1 cellular context compared by ENCODE assay signal in genomic region chr13:30736461-30736860, GRCh38.
TF ChIP-seq lines count a peak whose summit lies in the region.

No MANE protein-coding gene starts in this region.

TF ChIP-seq in IMR-90, 13 proteins besides CTCF, POLR2A, EP300 and RAD21 (continued from another document):
- TF ChIP-seq, protein P1, sequence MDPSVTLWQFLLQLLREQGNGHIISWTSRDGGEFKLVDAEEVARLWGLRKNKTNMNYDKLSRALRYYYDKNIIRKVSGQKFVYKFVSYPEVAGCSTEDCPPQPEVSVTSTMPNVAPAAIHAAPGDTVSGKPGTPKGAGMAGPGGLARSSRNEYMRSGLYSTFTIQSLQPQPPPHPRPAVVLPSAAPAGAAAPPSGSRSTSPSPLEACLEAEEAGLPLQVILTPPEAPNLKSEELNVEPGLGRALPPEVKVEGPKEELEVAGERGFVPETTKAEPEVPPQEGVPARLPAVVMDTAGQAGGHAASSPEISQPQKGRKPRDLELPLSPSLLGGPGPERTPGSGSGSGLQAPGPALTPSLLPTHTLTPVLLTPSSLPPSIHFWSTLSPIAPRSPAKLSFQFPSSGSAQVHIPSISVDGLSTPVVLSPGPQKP (IDR thresholded peaks at IDR 0.05; ENCODE audit: borderline replicate concordance, low read depth, low read length) = no peak
- TF ChIP-seq CHD1 (IDR thresholded peaks at IDR 0.05; ENCODE audit: low read depth, low read length) = no peak
- TF ChIP-seq MXI1 (IDR thresholded peaks at IDR 0.05; ENCODE audit: borderline replicate concordance, low read depth, low read length) = no peak
- TF ChIP-seq, protein P2, sequence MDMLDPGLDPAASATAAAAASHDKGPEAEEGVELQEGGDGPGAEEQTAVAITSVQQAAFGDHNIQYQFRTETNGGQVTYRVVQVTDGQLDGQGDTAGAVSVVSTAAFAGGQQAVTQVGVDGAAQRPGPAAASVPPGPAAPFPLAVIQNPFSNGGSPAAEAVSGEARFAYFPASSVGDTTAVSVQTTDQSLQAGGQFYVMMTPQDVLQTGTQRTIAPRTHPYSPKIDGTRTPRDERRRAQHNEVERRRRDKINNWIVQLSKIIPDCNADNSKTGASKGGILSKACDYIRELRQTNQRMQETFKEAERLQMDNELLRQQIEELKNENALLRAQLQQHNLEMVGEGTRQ (IDR thresholded peaks at IDR 0.05; ENCODE audit: low read depth, low read length) = no peak
- no peak for TF ChIP-seq MAFK (IDR thresholded peaks at IDR 0.05; ENCODE audit: low read depth, low read length)
- TF ChIP-seq SMC3 (IDR thresholded peaks at IDR 0.05; ENCODE audit: low read depth, low read length) = no peak
- TF ChIP-seq FOS (IDR thresholded peaks at IDR 0.05; ENCODE audit: low read depth, low read length) = no peak
- TF ChIP-seq RCOR1 (IDR thresholded peaks at IDR 0.05; ENCODE audit: insufficient replicate concordance, low read length) = no peak
- TF ChIP-seq NFE2L2 (IDR thresholded peaks at IDR 0.05; ENCODE audit: low read depth, low read length) = no peak
- TF ChIP-seq RFX5 (IDR thresholded peaks at IDR 0.05; ENCODE audit: low read depth, low read length) = no peak
- no peak for TF ChIP-seq CEBPB (IDR thresholded peaks at IDR 0.05; ENCODE audit: low read depth, low read length)
